Comparison of ENCODE assay signal across 8 cellular contexts in genomic region chr11:96188625-96189006, GRCh38.
DNase-seq lines count a peak whose midpoint lies in the region; ATAC-seq and TF ChIP-seq lines count a peak whose summit lies in the region.

No MANE protein-coding gene starts in this region.

- peak; percentile 17 for DNase-seq in stimulated activated naive CD4-positive, alpha-beta T cell treated with Interleukin-2 at 50 U/mL for 16 hours (lab: John Stamatoyannopoulos, UW)
- DNase-seq in stimulated activated naive CD4-positive, alpha-beta T cell (lab: John Stamatoyannopoulos, UW) = no peak
- no peak for DNase-seq in left lung
- no peak for DNase-seq in ecto neural progenitor cell (ENCODE audit: low spot score)
- no peak for DNase-seq in islet precursor cell
- DNase-seq in C1 segment of cervical spinal cord (lab: John Stamatoyannopoulos, UW) = no peak

- H3K4me3 ChIP-seq in left lung = no peak overlapping the region

- no peaks in the 10 kb centered on the region for H3K36me3 ChIP-seq in left lung

- peaks cover 6% of the 10 kb centered on the region for H3K36me3 Mint-ChIP-seq in activated T-helper 17 cell treated with anti-CD3 and anti-CD28 coated beads, Interleukin-2, amount 50 U/mL, for 72 hours (ENCODE audit: low read depth)

- H3K4me1 ChIP-seq in left lung = peaks cover 12 to 23% of the 10 kb centered on the region in 2 donors

- peak overlapping the region; percentile 30 to 45 for H3K27ac ChIP-seq in left lung

- H3K27me3 Mint-ChIP-seq in activated T-helper 17 cell treated with anti-CD3 and anti-CD28 coated beads, Interleukin-2, amount 50 U/mL, for 72 hours = no peaks in the 10 kb centered on the region

- H3K9me3 Mint-ChIP-seq in activated T-helper 17 cell treated with anti-CD3 and anti-CD28 coated beads, Interleukin-2, amount 50 U/mL, for 72 hours = no peaks in the 10 kb centered on the region

- ATAC-seq in HG03135 (IDR thresholded peaks at IDR 0.05; ENCODE audit: unreplicated experiment) = peak; percentile 38
- ATAC-seq in activated T-helper 17 cell treated with anti-CD3 and anti-CD28 coated beads, Interleukin-2, amount 50 U/mL, for 72 hours (replicated peaks) = peak; percentile 69
- ATAC-seq in left lung = peak; percentile 76

- H3K27ac Mint-ChIP-seq in activated T-helper 17 cell treated with anti-CD3 and anti-CD28 coated beads, Interleukin-2, amount 50 U/mL, for 72 hours = peak overlapping the region; percentile 55

- H3K4me1 Mint-ChIP-seq in activated T-helper 17 cell treated with anti-CD3 and anti-CD28 coated beads, Interleukin-2, amount 50 U/mL, for 72 hours = peaks cover 34% of the 10 kb centered on the region

- H3K4me3 Mint-ChIP-seq in activated T-helper 17 cell treated with anti-CD3 and anti-CD28 coated beads, Interleukin-2, amount 50 U/mL, for 72 hours = peak overlapping the region; percentile 55

- TF ChIP-seq CTCF in left lung (IDR thresholded peaks at IDR 0.05) = no peak

- intact Hi-C loops in left lung (cut with DNase I) = no loop called here

- no peaks in the 10 kb centered on the region for H3K9me3 ChIP-seq in left lung

- no peaks in the 10 kb centered on the region for H3K27me3 ChIP-seq in left lung
